1 cellular context compared by ENCODE assay signal in genomic region chr20:29427201-29428060, GRCh38.
TF ChIP-seq lines count a peak whose summit lies in the region.

No MANE protein-coding gene starts in this region.

TF ChIP-seq in SK-N-SH, 30 proteins besides CTCF, POLR2A, EP300 and RAD21 (continued from another document):
- TF ChIP-seq EZH2phosphoT487 (IDR thresholded peaks at IDR 0.05; ENCODE audit: borderline replicate concordance, low read depth) (no peak), REST (IDR thresholded peaks at IDR 0.05; ENCODE audit: low read depth, low read length) (0 out of 2 replicates have a peak, but pooled peaks have one; percentile 10), PBX3 (IDR thresholded peaks at IDR 0.05) (no peak), TEAD4 (IDR thresholded peaks at IDR 0.05; ENCODE audit: borderline replicate concordance, insufficient read depth) (no peak)
